1 cellular context compared by ENCODE assay signal in genomic region chr17:9729034-9729650, GRCh38.
TF ChIP-seq lines count a peak whose summit lies in the region.

No MANE protein-coding gene starts in this region.

TF ChIP-seq in GM23338, 12 proteins besides CTCF, POLR2A, EP300 and RAD21 (continued from another document):
- no peak for TF ChIP-seq ZNF462 (CRISPR knock-in tag; IDR thresholded peaks at IDR 0.05)
